Comparison of ENCODE assay signal across 13 cellular contexts in genomic region chr6:129707882-129708495, GRCh38. TPM values are rescaled to one million over a fixed set of nuclear protein-coding genes. Genes with fewer than 3 reads are reported as not detected.
DNase-seq lines count a peak whose midpoint lies in the region; ATAC-seq, FAIRE-seq and TF ChIP-seq lines count a peak whose summit lies in the region.
"Had no signal": no experiment of that assay in that cellular context is flagged by ENCODE, and none has a peak within 500 bp of the region (broad histone marks: within the 10 kb centered on the region; RNA-seq: fewer than 3 reads in every experiment).

No MANE protein-coding gene starts in this region.

- peaks cover 24% of the 10 kb centered on the region for H3K36me3 Mint-ChIP-seq in activated CD8-positive, alpha-beta memory T cell treated with anti-CD3 and anti-CD28 coated beads, Interleukin-2, amount 10 ng/mL, durations not matched to agents 7 days and 5 days
- H3K36me3 Mint-ChIP-seq in type B pancreatic cell = peaks cover 4% of the 10 kb centered on the region

- DNase-seq in activated CD8-positive, alpha-beta memory T cell treated with anti-CD3 and anti-CD28 coated beads, Interleukin-2, amount 10 ng/mL, durations not matched to agents 7 days and 5 days = no peak
- DNase-seq in activated CD8-positive, alpha-beta memory T cell treated with anti-CD3 and anti-CD28 coated beads for 24 hours = no peak
- no peak for DNase-seq in brain microvascular endothelial cell
- no peak for DNase-seq in type B pancreatic cell (ENCODE audit: extremely low spot score, unreplicated experiment)
- DNase-seq in A172 (ENCODE audit: low spot score) = no peak
- no peak for DNase-seq in foreskin keratinocyte
- DNase-seq in GM19239 (ENCODE audit: insufficient read length, low spot score) = no peak
- DNase-seq: activated CD8-positive, alpha-beta memory T cell treated with anti-CD3 and anti-CD28 coated beads, Interleukin-2, amount 50 U/mL, for 4 hours; cortex of kidney; kidney glomerular epithelial cell; NCI-H187 treated with DMSO at 0.1 percent for 48 hours had no signal

- no peaks in the 10 kb centered on the region for H3K27me3 ChIP-seq in brain microvascular endothelial cell (replicated peaks)
- no peaks in the 10 kb centered on the region for H3K27me3 ChIP-seq in foreskin keratinocyte

- TF ChIP-seq CTCF in brain microvascular endothelial cell (IDR thresholded peaks at IDR 0.05; ENCODE audit: low read depth, low read length, missing control alignments) (no peak), type B pancreatic cell (conservative IDR thresholded peaks at IDR 0.05) (no peak), foreskin keratinocyte (conservative IDR thresholded peaks at IDR 0.05) (no peak)

- H3K4me1 ChIP-seq in mesodermal cell (ENCODE audit: control insufficient read depth, insufficient read depth, low read length, poor library complexity, severe bottlenecking) = peaks cover 9% of the 10 kb centered on the region
- H3K4me1 ChIP-seq in foreskin keratinocyte = no peaks in the 10 kb centered on the region

- H3K4me1 Mint-ChIP-seq in activated CD8-positive, alpha-beta memory T cell treated with anti-CD3 and anti-CD28 coated beads, Interleukin-2, amount 10 ng/mL, durations not matched to agents 7 days and 5 days = peaks cover 46% of the 10 kb centered on the region
- H3K4me1 Mint-ChIP-seq in type B pancreatic cell (ENCODE audit: unreplicated experiment) = peaks cover 22% of the 10 kb centered on the region

- no peaks in the 10 kb centered on the region for H3K9me3 Mint-ChIP-seq in activated CD8-positive, alpha-beta memory T cell treated with anti-CD3 and anti-CD28 coated beads, Interleukin-2, amount 10 ng/mL, durations not matched to agents 7 days and 5 days (ENCODE audit: low read depth)
- no peaks in the 10 kb centered on the region for H3K9me3 Mint-ChIP-seq in type B pancreatic cell

- CTCF ChIA-PET in activated CD8-positive, alpha-beta memory T cell treated with anti-CD3 and anti-CD28 coated beads, Interleukin-2, amount 10 ng/mL, durations not matched to agents 7 days and 5 days (lab: Charles Lee) = interaction anchor here (0.6 to 4.3 kb wide), 8 partner anchors 8 to 110 kb away, joined by 3 to 26 read pairs (median 4); no protein-coding TSS in a partner anchor

- H3K36me3 ChIP-seq in brain microvascular endothelial cell (replicated peaks) = peaks cover 4% of the 10 kb centered on the region
- no peaks in the 10 kb centered on the region for H3K36me3 ChIP-seq in mesodermal cell (ENCODE audit: control insufficient read depth, insufficient read depth, low read length)

- in situ Hi-C loops in brain microvascular endothelial cell (cut with HindIII; ENCODE audit: low pct_ligation_motif_present, low sequenced_read_pairs) = no loop called here

- FAIRE-seq in GM19239 (lab: Jason Lieb, UNC) = no peak
- FAIRE-seq: GM12892 had no signal

- 88 to 91% methylated on average over 3 to 6 of the region's 8 CpGs for WGBS in mesodermal cell (ENCODE audit: insufficient coverage in 2 of 2), 2 experiments

- H3K9me3 ChIP-seq in mesodermal cell (ENCODE audit: control insufficient read depth, low read length) = no peaks in the 10 kb centered on the region

- H3K27ac ChIP-seq in brain microvascular endothelial cell (no peak overlapping the region), mesodermal cell (ENCODE audit: low read depth, low read length, severe bottlenecking) (no peak overlapping the region), foreskin keratinocyte (no peak overlapping the region)

- H3K4me3 Mint-ChIP-seq in activated CD8-positive, alpha-beta memory T cell treated with anti-CD3 and anti-CD28 coated beads, Interleukin-2, amount 10 ng/mL, durations not matched to agents 7 days and 5 days = peak overlapping the region; percentile 92
- H3K4me3 Mint-ChIP-seq in type B pancreatic cell = peak overlapping the region; percentile 96

- peak overlapping the region; percentile 86 for H3K4me3 ChIP-seq in brain microvascular endothelial cell (ENCODE audit: low read depth, low read length)
- peak overlapping the region; percentile 48 for H3K4me3 ChIP-seq in mesodermal cell (ENCODE audit: extremely low read depth, insufficient read depth, low read length, poor library complexity, severe bottlenecking)

- no peak for ATAC-seq in activated CD8-positive, alpha-beta memory T cell treated with anti-CD3 and anti-CD28 coated beads, Interleukin-2, amount 10 ng/mL, durations not matched to agents 7 days and 5 days
- ATAC-seq in foreskin keratinocyte = no peak

- no peaks in the 10 kb centered on the region for H3K27me3 Mint-ChIP-seq in activated CD8-positive, alpha-beta memory T cell treated with anti-CD3 and anti-CD28 coated beads, Interleukin-2, amount 10 ng/mL, durations not matched to agents 7 days and 5 days
- peaks cover 4% of the 10 kb centered on the region for H3K27me3 Mint-ChIP-seq in type B pancreatic cell

- no peak overlapping the region for H3K27ac Mint-ChIP-seq in activated CD8-positive, alpha-beta memory T cell treated with anti-CD3 and anti-CD28 coated beads, Interleukin-2, amount 10 ng/mL, durations not matched to agents 7 days and 5 days
- no peak overlapping the region for H3K27ac Mint-ChIP-seq in type B pancreatic cell

RNA-seq across cellular contexts. Expression of gene ARHGAP18, which starts 2.0 kb away (rescaled TPM):
- total RNA-seq in activated CD8-positive, alpha-beta memory T cell treated with anti-CD3 and anti-CD28 coated beads, Interleukin-2, amount 10 ng/mL, durations not matched to agents 7 days and 5 days = 10 to 100 TPM; 14.1 to 20.8 TPM
- polyA plus RNA-seq in mesodermal cell (2013, experiment 1 of 2) = 8.4 TPM
- polyA plus RNA-seq in mesodermal cell (2013, experiment 2 of 2) = 9.2 TPM
- total RNA-seq in type B pancreatic cell (ENCODE audit: low replicate concordance) = 9.2 and 12.0 TPM in 2 replicates
- total RNA-seq in A172 (2014; rRNA removed; shearing (Covaris generic)) = 112 and 140 TPM in 2 replicates
- total RNA-seq in foreskin keratinocyte = 37.5 and 57.1 TPM in 2 replicates
- polyA plus RNA-seq in foreskin keratinocyte = 12.4 and 15.7 TPM in 2 replicates
